Comparison of ENCODE assay signal across 29 cellular contexts in genomic region chr6:80643881-80644280, GRCh38.
"Had no signal": no experiment of that assay in that cellular context is flagged by ENCODE, and none has a peak within 500 bp of the region (broad histone marks: within the 10 kb centered on the region; RNA-seq: fewer than 3 reads in every experiment).

No MANE protein-coding gene starts in this region.

- H3K9me3 Mint-ChIP-seq: effector memory CD8-positive, alpha-beta T cell had no signal

- H3K36me3 ChIP-seq: colonic mucosa, esophagus muscularis mucosa, esophagus squamous epithelium, gastrocnemius medialis, gastroesophageal sphincter, heart left ventricle, heart right ventricle had no signal

- H3K27ac ChIP-seq: colonic mucosa, coronary artery, dorsolateral prefrontal cortex, epithelial cell of prostate, esophagus muscularis mucosa, esophagus squamous epithelium, foreskin keratinocyte, gastrocnemius medialis, gastroesophageal sphincter, heart left ventricle, heart right ventricle, hepatocyte had no signal

- H2AFZ ChIP-seq: hepatocyte had no signal

- H3K27ac Mint-ChIP-seq: dendritic cell treated with granulocyte-macrophage colony-stimulating factor and Interleukin-4, amounts not matched to agents 40 ng/mL and 50 ng/mL, for 4 days; effector memory CD8-positive, alpha-beta T cell; endodermal cell had no signal

- FAIRE-seq: endometrium, endothelial cell of umbilical vein, frontal cortex had no signal

- ATAC-seq: effector memory CD8-positive, alpha-beta T cell; esophagus mucosa; foreskin keratinocyte; gastrocnemius medialis; gastroesophageal sphincter; heart left ventricle; heart right ventricle had no signal

- H3K4me1 ChIP-seq: colonic mucosa, esophagus muscularis mucosa, esophagus squamous epithelium, gastrocnemius medialis, gastroesophageal sphincter, heart left ventricle, heart right ventricle had no signal

- H3K27me3 ChIP-seq: colonic mucosa, dorsolateral prefrontal cortex, esophagus muscularis mucosa, esophagus squamous epithelium, foreskin keratinocyte, gastrocnemius medialis, gastroesophageal sphincter, heart left ventricle, heart right ventricle, hepatocyte had no signal

- H3K4me3 ChIP-seq: colonic mucosa, coronary artery, dorsolateral prefrontal cortex, esophagus muscularis mucosa, esophagus squamous epithelium, gastrocnemius medialis, gastroesophageal sphincter, heart left ventricle, heart right ventricle, hepatocyte had no signal

- DNase-seq: colonic mucosa; cortex of kidney; dermis blood vessel endothelial cell; dorsolateral prefrontal cortex; effector CD4-positive, alpha-beta T cell; effector CD8-positive, alpha-beta T cell; effector memory CD4-positive, alpha-beta T cell; effector memory CD8-positive, alpha-beta T cell; endodermal cell; erythroblast; esophagus squamous epithelium; foreskin fibroblast; foreskin melanocyte; gastrocnemius medialis; glutamatergic neuron; head of caudate nucleus; heart left ventricle; heart right ventricle had no signal

- H3K4me2 ChIP-seq: hepatocyte had no signal

- H3K4me3 Mint-ChIP-seq: dendritic cell treated with granulocyte-macrophage colony-stimulating factor and Interleukin-4, amounts not matched to agents 40 ng/mL and 50 ng/mL, for 4 days; effector memory CD8-positive, alpha-beta T cell; endodermal cell had no signal

- H3K79me2 ChIP-seq: hepatocyte had no signal

- H3K9me3 ChIP-seq: colonic mucosa, esophagus muscularis mucosa, esophagus squamous epithelium, gastrocnemius medialis, gastroesophageal sphincter had no signal

- H3K27me3 Mint-ChIP-seq: dendritic cell treated with granulocyte-macrophage colony-stimulating factor and Interleukin-4, amounts not matched to agents 40 ng/mL and 50 ng/mL, for 4 days; effector memory CD8-positive, alpha-beta T cell had no signal
